ENCODE assay signal across 16 cellular contexts in the genomic region with DNA sequence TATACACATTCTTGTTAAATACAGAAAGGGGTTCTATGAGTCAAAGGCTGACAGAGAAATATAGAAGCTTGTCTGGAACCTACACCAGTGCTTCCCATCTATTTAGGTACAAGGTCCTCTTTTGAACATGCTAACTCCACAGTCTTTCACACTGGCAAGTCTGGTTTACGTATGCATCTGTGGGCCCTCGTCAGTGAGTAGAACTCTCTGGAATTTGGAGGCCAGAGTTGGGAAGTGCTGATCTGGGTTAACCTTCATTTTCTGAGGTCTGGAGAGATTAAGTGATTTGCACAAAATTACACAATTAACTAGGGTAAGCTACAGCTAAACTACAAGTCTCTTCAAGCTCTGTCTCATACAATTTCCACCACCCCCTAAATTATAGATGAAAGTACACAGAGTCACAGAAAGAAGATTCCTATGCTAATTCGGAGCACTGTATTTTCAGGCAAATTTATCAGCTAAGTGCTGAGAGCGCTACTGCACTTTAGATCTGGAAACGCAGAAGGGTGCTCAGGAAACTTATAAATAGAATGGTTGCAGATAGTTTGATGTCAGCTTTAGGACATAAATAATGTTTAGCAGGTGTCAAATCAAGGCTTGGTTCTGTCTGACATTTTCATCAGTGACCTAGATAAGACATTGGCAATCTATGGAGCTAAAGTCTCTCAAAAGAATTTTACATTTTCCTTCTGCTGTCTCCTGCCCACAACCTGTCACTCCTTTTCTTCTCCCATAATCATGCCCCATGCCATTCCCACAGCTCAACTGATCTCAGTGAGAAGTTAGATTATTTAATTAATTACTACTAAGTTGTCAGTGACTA. TPM values are rescaled to one million over a fixed set of nuclear protein-coding genes. Genes with fewer than 3 reads are reported as not detected.
DNase-seq lines count a peak whose midpoint lies in the region; ATAC-seq and TF ChIP-seq lines count a peak whose summit lies in the region.
"Had no signal": no experiment of that assay in that cellular context is flagged by ENCODE, and none has a peak within 500 bp of the region (broad histone marks: within the 10 kb centered on the region; RNA-seq: fewer than 3 reads in every experiment).

No MANE protein-coding gene starts in this region.

- intact Hi-C loops in A673 (cut with micrococcal nuclease; ENCODE audit: unreplicated experiment): loop anchor here (5.0 kb wide), 1 partner anchor 106 kb away; no protein-coding TSS in a partner anchor
- intact Hi-C loops in naive thymus-derived CD4-positive, alpha-beta T cell (cut with micrococcal nuclease): loop anchor here (5.0 kb wide), 3 partner anchors 44 to 684 kb away; a partner anchor contains a TSS

- peak overlapping the region; percentile 100 for H3K27ac ChIP-seq in A673 (ENCODE audit: low read depth, low read length, poor library complexity, severe bottlenecking)
- no peak overlapping the region for H3K27ac ChIP-seq in naive thymus-derived CD4-positive, alpha-beta T cell (ENCODE audit: low read depth, low read length)

- no peaks in the 10 kb centered on the region for H3K36me3 Mint-ChIP-seq in naive thymus-derived CD4-positive, alpha-beta T cell
- no peaks in the 10 kb centered on the region for H3K36me3 Mint-ChIP-seq in mesothelial cell of epicardium

- H3K9me3 ChIP-seq in A673 (ENCODE audit: low read depth, low read length, poor library complexity, severe bottlenecking) (no peaks in the 10 kb centered on the region), adipocyte (ENCODE audit: control insufficient read depth, low read length) (no peaks in the 10 kb centered on the region)
- H3K9me3 ChIP-seq in naive thymus-derived CD4-positive, alpha-beta T cell (ENCODE audit: control insufficient read depth in 2 of 3, low read length in 3 of 3): no peaks in the 10 kb centered on the region

- H3K4me1 Mint-ChIP-seq in naive thymus-derived CD4-positive, alpha-beta T cell: no peaks in the 10 kb centered on the region
- H3K4me1 Mint-ChIP-seq in mesothelial cell of epicardium: peaks cover 51% of the 10 kb centered on the region
- H3K4me1 Mint-ChIP-seq: activated naive CD8-positive, alpha-beta T cell treated with anti-CD3 and anti-CD28 coated beads, Interleukin-2, amount 50 U/mL, for 24 hours had no signal

- H3K27me3 Mint-ChIP-seq in naive thymus-derived CD4-positive, alpha-beta T cell: peaks cover 5 to 27% (median 9%) of the 10 kb centered on the region in 5 donors
- no peaks in the 10 kb centered on the region for H3K27me3 Mint-ChIP-seq in mesothelial cell of epicardium (ENCODE audit: low read depth)

- H3K4me3 ChIP-seq in A673 (ENCODE audit: low read depth, low read length, poor library complexity, severe bottlenecking) (no peak overlapping the region), adipocyte (ENCODE audit: low read length) (no peak overlapping the region), foreskin fibroblast (ENCODE audit: low read depth in 1 of 2, low read length in 2 of 2) (no peak overlapping the region)
- H3K4me3 ChIP-seq in naive thymus-derived CD4-positive, alpha-beta T cell (ENCODE audit: low read length): no peak overlapping the region

- DNase-seq in A673 (ENCODE audit: low spot score) (peak; percentile 51), adipocyte (ENCODE audit: low read depth) (peak; percentile 55), foreskin fibroblast (peak; percentile 49 to 68), non-pigmented ciliary epithelial cell (ENCODE audit: low read depth) (peak; percentile 73), C1 segment of cervical spinal cord (lab: John Stamatoyannopoulos, UW) (no peak), mesothelial cell of epicardium (ENCODE audit: low spot score in 2 of 2, unreplicated experiment in 2 of 2) (no peak), SK-N-DZ (ENCODE audit: low spot score) (no peak)
- DNase-seq in naive thymus-derived CD4-positive, alpha-beta T cell: no peak
- DNase-seq: activated CD4-positive, alpha-beta T cell treated with anti-CD3 and anti-CD28 coated beads for 48 hours; activated naive CD8-positive, alpha-beta T cell treated with anti-CD3 and anti-CD28 coated beads, Interleukin-2, amount 50 U/mL, for 24 hours; activated T-cell treated with anti-CD3 and anti-CD28 coated beads, Interleukin-2, amount 50 U/mL, for 24 hours; effector CD4-positive, alpha-beta T cell; Kasumi-1; NCI-H187; NCI-H82; stimulated activated naive CD8-positive, alpha-beta T cell treated with anti-CD3 and anti-CD28 coated beads, Interleukin-15, Interleukin-2, amounts not matched to agents 100 U/mL and 50 U/mL, for 24 hours had no signal

- H3K27me3 ChIP-seq in A673 (replicated peaks; ENCODE audit: insufficient read depth, low read depth, low read length, poor library complexity) (no peaks in the 10 kb centered on the region), adipocyte (replicated peaks; ENCODE audit: control insufficient read depth, insufficient read depth, low read length) (no peaks in the 10 kb centered on the region)
- H3K27me3 ChIP-seq in naive thymus-derived CD4-positive, alpha-beta T cell (ENCODE audit: control insufficient read depth in 2 of 2, insufficient read depth in 2 of 2, low read length in 2 of 2): no peaks in the 10 kb centered on the region

- TF ChIP-seq CTCF in A673 (conservative IDR thresholded peaks at IDR 0.05; ENCODE audit: low read depth, low read length) (no peak), foreskin fibroblast (IDR thresholded peaks at IDR 0.05; ENCODE audit: low read depth, low read length) (no peak), mesothelial cell of epicardium (IDR thresholded peaks at IDR 0.05; ENCODE audit: unreplicated experiment) (no peak)

- CTCF ChIA-PET in A673 (lab: Charles Lee): no interaction called here
- CTCF ChIA-PET in naive thymus-derived CD4-positive, alpha-beta T cell (lab: Charles Lee): interaction anchor here (0.6 to 1.8 kb wide), 4 partner anchors 187 to 215 kb away, joined by 3 to 8 read pairs (median 3); no protein-coding TSS in a partner anchor

- H3K27ac Mint-ChIP-seq in naive thymus-derived CD4-positive, alpha-beta T cell: no peak overlapping the region
- no peak overlapping the region for H3K27ac Mint-ChIP-seq in mesothelial cell of epicardium
- H3K27ac Mint-ChIP-seq: activated naive CD8-positive, alpha-beta T cell treated with anti-CD3 and anti-CD28 coated beads, Interleukin-2, amount 50 U/mL, for 24 hours; activated T-cell treated with anti-CD3 and anti-CD28 coated beads, Interleukin-2, amount 50 U/mL, for 24 hours had no signal

- no peak overlapping the region for H3K9ac ChIP-seq in adipocyte (ENCODE audit: low read length)

- BruUV-seq in A673 (replicated peaks; lab: Mats Ljungman, UMichigan): no TSS peak

- ATAC-seq in naive thymus-derived CD4-positive, alpha-beta T cell: no peak
- ATAC-seq: activated naive CD8-positive, alpha-beta T cell treated with anti-CD3 and anti-CD28 coated beads, Interleukin-2, amount 50 U/mL, for 24 hours; stimulated activated naive CD8-positive, alpha-beta T cell treated with anti-CD3 and anti-CD28 coated beads, Interleukin-15, Interleukin-2, amounts not matched to agents 100 U/mL and 50 U/mL, for 24 hours had no signal

- H3K4me1 ChIP-seq in A673 (ENCODE audit: insufficient read depth, low read length, poor library complexity, severe bottlenecking) (peaks cover 63% of the 10 kb centered on the region), adipocyte (ENCODE audit: control insufficient read depth, insufficient read depth, low read length) (peaks cover 48% of the 10 kb centered on the region)
- H3K4me1 ChIP-seq in naive thymus-derived CD4-positive, alpha-beta T cell (ENCODE audit: control insufficient read depth in 2 of 2, insufficient read depth in 2 of 2, low read length in 2 of 2): no peaks in the 10 kb centered on the region

- H3K36me3 ChIP-seq in A673 (ENCODE audit: insufficient read depth, low read length, poor library complexity, severe bottlenecking) (no peaks in the 10 kb centered on the region), adipocyte (ENCODE audit: control insufficient read depth, insufficient read depth, low read length, severe bottlenecking) (no peaks in the 10 kb centered on the region)
- H3K36me3 ChIP-seq in naive thymus-derived CD4-positive, alpha-beta T cell (ENCODE audit: control insufficient read depth in 2 of 3, insufficient read depth in 3 of 3, low read length in 3 of 3): no peaks in the 10 kb centered on the region

- no peak overlapping the region for H3K4me3 Mint-ChIP-seq in naive thymus-derived CD4-positive, alpha-beta T cell
- no peak overlapping the region for H3K4me3 Mint-ChIP-seq in mesothelial cell of epicardium
- H3K4me3 Mint-ChIP-seq: activated naive CD8-positive, alpha-beta T cell treated with anti-CD3 and anti-CD28 coated beads, Interleukin-2, amount 50 U/mL, for 24 hours; activated T-cell treated with anti-CD3 and anti-CD28 coated beads, Interleukin-2, amount 50 U/mL, for 24 hours had no signal

- POLR2A ChIA-PET in A673 (lab: Charles Lee; ENCODE audit: low non-redundant PET): no interaction called here
- POLR2A ChIA-PET in naive thymus-derived CD4-positive, alpha-beta T cell (lab: Charles Lee): no interaction called here

- no peaks in the 10 kb centered on the region for H3K9me3 Mint-ChIP-seq in naive thymus-derived CD4-positive, alpha-beta T cell
- no peaks in the 10 kb centered on the region for H3K9me3 Mint-ChIP-seq in mesothelial cell of epicardium
- H3K9me3 Mint-ChIP-seq: activated naive CD8-positive, alpha-beta T cell treated with anti-CD3 and anti-CD28 coated beads, Interleukin-2, amount 50 U/mL, for 24 hours; activated T-cell treated with anti-CD3 and anti-CD28 coated beads, Interleukin-2, amount 50 U/mL, for 24 hours had no signal

RNA-seq across cellular contexts. Expression of a gene that starts 43.0 kb away (rescaled TPM):
- 174 and 183 TPM in 2 replicates for total RNA-seq in A673 (2021)
- 10 to 100 TPM; 14.4 to 61.7 (median 31.4) TPM for total RNA-seq in naive thymus-derived CD4-positive, alpha-beta T cell
- polyA plus RNA-seq in naive thymus-derived CD4-positive, alpha-beta T cell: 10 to 100 TPM; 38.1 to 42.0 TPM
- 60.7 to 65.1 TPM (median 64.6 TPM) in 3 replicates for total RNA-seq in mesothelial cell of epicardium
- 8.9 and 12.6 TPM in 2 replicates for polyA plus RNA-seq in SK-N-DZ (2014; cell fraction: cytosol; rRNA removed)
- polyA plus RNA-seq in SK-N-DZ (2014; cell fraction: nucleus; rRNA removed): 3.0 and 3.1 TPM in 2 replicates

Comparison
In these comparisons a context has a peak if more than half of its experiments do, and no peak if none do; other contexts are left out.
1. DNase-seq: peak in A673 (single experiment), adipocyte (single experiment), foreskin fibroblast (2 of 2) and non-pigmented ciliary epithelial cell (single experiment); none in naive thymus-derived CD4-positive, alpha-beta T cell (0 of 9), C1 segment of cervical spinal cord (0 of 14), mesothelial cell of epicardium (0 of 2) and SK-N-DZ (single experiment).